Comparison of ENCODE assay signal across 8 cellular contexts in the genomic region with DNA sequence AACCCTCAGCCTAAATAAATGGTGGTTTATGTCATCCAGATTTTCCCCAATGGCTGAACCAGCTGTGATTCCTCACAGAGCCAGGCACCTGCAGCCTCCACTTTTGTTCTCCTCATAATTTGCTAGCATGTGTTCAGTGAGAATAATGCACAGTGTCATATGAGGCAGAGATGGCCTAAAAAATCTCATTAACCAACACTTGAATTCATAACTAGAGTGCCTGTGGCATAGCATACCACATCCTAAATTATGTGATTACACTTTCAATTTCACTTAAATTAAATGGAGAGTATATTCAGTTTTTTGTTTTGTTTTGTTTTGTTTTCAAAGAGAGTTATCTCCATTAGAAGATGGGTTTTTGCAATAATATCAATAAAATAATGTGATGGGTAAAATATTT.
"Had no signal": no experiment of that assay in that cellular context is flagged by ENCODE, and none has a peak within 500 bp of the region (broad histone marks: within the 10 kb centered on the region; RNA-seq: fewer than 3 reads in every experiment).

No MANE protein-coding gene starts in this region.

- DNase-seq: activated CD4-positive, alpha-beta T cell treated with anti-CD3 and anti-CD28 coated beads for 48 hours; activated CD8-positive, alpha-beta memory T cell treated with anti-CD3 and anti-CD28 coated beads, Interleukin-2, amount 50 U/mL, for 4 hours; activated CD8-positive, alpha-beta T cell treated with anti-CD3 and anti-CD28 coated beads for 36 hours; activated effector memory CD4-positive, alpha-beta T cell treated with anti-CD3 and anti-CD28 coated beads, Interleukin-2, amount 50 U/mL, for 16 hours; activated T-cell treated with anti-CD3 and anti-CD28 coated beads, Interleukin-2, amount 50 U/mL, for 48 hours; foreskin melanocyte; left ventricle myocardium inferior; thyroid gland had no signal
